ENCODE assay signal across 20 cellular contexts in genomic region chr2:16647992-16648617, GRCh38. TPM values are rescaled to one million over a fixed set of nuclear protein-coding genes. Genes with fewer than 3 reads are reported as not detected.
DNase-seq lines count a peak whose midpoint lies in the region; ATAC-seq, FAIRE-seq and TF ChIP-seq lines count a peak whose summit lies in the region.
"Had no signal": no experiment of that assay in that cellular context is flagged by ENCODE, and none has a peak within 500 bp of the region (broad histone marks: within the 10 kb centered on the region; RNA-seq: fewer than 3 reads in every experiment).

No MANE protein-coding gene starts in this region.

- H3K9me3 Mint-ChIP-seq in natural killer cell: no peaks in the 10 kb centered on the region
- no peaks in the 10 kb centered on the region for H3K9me3 Mint-ChIP-seq in natural killer cell treated with Interleukin-12 subunit alpha and Interleukin-12 subunit beta and Interleukin-15 and Interleukin-18, amount 100 ng/mL, for 72 hours

- no peak overlapping the region for H3K4me3 Mint-ChIP-seq in natural killer cell
- no peak overlapping the region for H3K4me3 Mint-ChIP-seq in natural killer cell treated with Interleukin-12 subunit alpha and Interleukin-12 subunit beta and Interleukin-15 and Interleukin-18, amount 100 ng/mL, for 72 hours
- H3K4me3 Mint-ChIP-seq: CD4-positive, CD25-positive, alpha-beta regulatory T cell had no signal

- FAIRE-seq in K562 (lab: Jason Lieb, UNC): peak; percentile 64
- FAIRE-seq: H1 had no signal

- peaks cover 79 to 86% of the 10 kb centered on the region in 2 donors for H3K4me1 Mint-ChIP-seq in natural killer cell
- H3K4me1 Mint-ChIP-seq in natural killer cell treated with Interleukin-12 subunit alpha and Interleukin-12 subunit beta and Interleukin-15 and Interleukin-18, amount 100 ng/mL, for 72 hours (ENCODE audit: low read depth in 2 of 2): peaks cover 53 to 63% of the 10 kb centered on the region in 2 donors
- H3K4me1 Mint-ChIP-seq: CD4-positive, CD25-positive, alpha-beta regulatory T cell had no signal

- no peak for DNase-seq in natural killer cell
- DNase-seq in natural killer cell treated with Interleukin-12 subunit alpha and Interleukin-12 subunit beta and Interleukin-15 and Interleukin-18, amount 100 ng/mL, for 72 hours (ENCODE audit: low spot score): no peak
- DNase-seq in K562 (ENCODE audit: extremely low read depth in 1 of 4, low spot score in 3 of 4): peak in 2 of 4 experiments; percentile 35 to 50
- peak; percentile 35 for DNase-seq in mesendoderm
- DNase-seq in NCI-H446 treated with DMSO at 0.1 percent for 48 hours (lab: John Stamatoyannopoulos, UW): no peak
- DNase-seq in HEK293T (ENCODE audit: extremely low spot score): no peak
- no peak for DNase-seq in SW480 (ENCODE audit: low spot score)
- DNase-seq: BE2C; CD4-positive, CD25-positive, alpha-beta regulatory T cell; DMS79; MM.1S; NCI-H1048; NCI-H1436; NCI-H187 treated with DMSO at 0.1 percent for 48 hours; NCI-H510A; NCI-H748 treated with DMSO at 0.1 percent for 48 hours; NK-92 treated with Interleukin-12 subunit alpha and Interleukin-12 subunit beta, amount 100 ng/mL, for 24 hours had no signal

- H3K56ac ChIP-seq in mesendoderm (ENCODE audit: low read length): no peak overlapping the region

- H3K79me1 ChIP-seq in mesendoderm (ENCODE audit: low read length): no peaks in the 10 kb centered on the region

- TF ChIP-seq RAD21 in K562 (CRISPR knock-in tag; conservative IDR thresholded peaks at IDR 0.05 in 1 of 2, IDR thresholded peaks at IDR 0.05 in 1 of 2): no peak

- no peak overlapping the region for H3K23ac ChIP-seq in mesendoderm (ENCODE audit: low read length)

- no peak overlapping the region for H3K4me2 ChIP-seq in K562 (ENCODE audit: insufficient read depth, low read length)
- no peak overlapping the region for H3K4me2 ChIP-seq in mesendoderm (ENCODE audit: low read length)

- H3K27ac Mint-ChIP-seq in natural killer cell: peak overlapping the region; percentile 26 to 93
- peak overlapping the region in 1 of 2 donors; percentile 2 for H3K27ac Mint-ChIP-seq in natural killer cell treated with Interleukin-12 subunit alpha and Interleukin-12 subunit beta and Interleukin-15 and Interleukin-18, amount 100 ng/mL, for 72 hours
- H3K27ac Mint-ChIP-seq: CD4-positive, CD25-positive, alpha-beta regulatory T cell had no signal

- POLR2A ChIA-PET in K562 (lab: Yijun Ruan, JAX): no interaction called here
- POLR2A ChIA-PET in HEK293T (lab: Yijun Ruan, JAX): no interaction called here

- CTCF ChIA-PET in K562 (lab: Yijun Ruan, JAX; ENCODE audit: low intra/inter-chr PET ratio): no interaction called here
- CTCF ChIA-PET in HEK293T (lab: Yijun Ruan, JAX): no interaction called here

- no peak overlapping the region; the same call in 1 of the 2 replicates for H2AFZ ChIP-seq in K562 (ENCODE audit: low read depth, low read length)

- TF ChIP-seq CTCF in natural killer cell (IDR thresholded peaks at IDR 0.05): no peak
- TF ChIP-seq CTCF in K562 (IDR thresholded peaks at IDR 0.05 in 2 of 3, conservative IDR thresholded peaks at IDR 0.05 in 1 of 3; ENCODE audit: insufficient read depth in 2 of 3, low read depth in 1 of 3, low read length in 3 of 3): no peak

- in situ Hi-C loops in K562 (cut with MboI): no loop called here

- H3K18ac ChIP-seq in mesendoderm (ENCODE audit: low read length): no peak overlapping the region

- H2BK120ac ChIP-seq in mesendoderm (ENCODE audit: low read depth, low read length): no peak overlapping the region

- no peak overlapping the region for H2AK5ac ChIP-seq in mesendoderm (ENCODE audit: low read length)

- no peak overlapping the region for H2BK15ac ChIP-seq in mesendoderm (replicated peaks; ENCODE audit: low read depth)

- intact Hi-C loops in natural killer cell (cut with micrococcal nuclease) (no loop called here), K562 (cut with micrococcal nuclease) (no loop called here)

- H3K36me3 Mint-ChIP-seq in natural killer cell: no peaks in the 10 kb centered on the region
- no peaks in the 10 kb centered on the region for H3K36me3 Mint-ChIP-seq in natural killer cell treated with Interleukin-12 subunit alpha and Interleukin-12 subunit beta and Interleukin-15 and Interleukin-18, amount 100 ng/mL, for 72 hours
- H3K36me3 Mint-ChIP-seq: CD4-positive, CD25-positive, alpha-beta regulatory T cell had no signal

- no peaks in the 10 kb centered on the region for H4K20me1 ChIP-seq in K562 (replicated peaks; ENCODE audit: control insufficient read depth, insufficient read depth, low read length)

- H3K9me3 ChIP-seq in K562 (replicated peaks; ENCODE audit: control insufficient read depth, insufficient read depth, low read depth, low read length): no peaks in the 10 kb centered on the region
- H3K9me3 ChIP-seq: BE2C had no signal

- no peak for TF ChIP-seq POLR2A in K562 (conservative IDR thresholded peaks at IDR 0.05)

- H3K9me1 ChIP-seq in K562 (ENCODE audit: control insufficient read depth, insufficient read depth, low read length): no peaks in the 10 kb centered on the region

- no peaks in the 10 kb centered on the region for H3K27me3 ChIP-seq in K562 (ENCODE audit: control insufficient read depth in 2 of 2, insufficient read depth in 2 of 2, low read length in 2 of 2)
- H3K27me3 ChIP-seq in mesendoderm (ENCODE audit: insufficient read depth, low read length, poor library complexity): no peaks in the 10 kb centered on the region
- H3K27me3 ChIP-seq: BE2C had no signal

- no TSS peak for BruUV-seq in K562 (replicated peaks; lab: Mats Ljungman, UMichigan)

- ATAC-seq in natural killer cell: no peak
- no peak for ATAC-seq in natural killer cell treated with Interleukin-12 subunit alpha and Interleukin-12 subunit beta and Interleukin-15 and Interleukin-18, amount 100 ng/mL, for 72 hours
- peak; percentile 61 for ATAC-seq in K562
- ATAC-seq: HCT116, Panc1 had no signal

- TF ChIP-seq EP300 in K562 (IDR thresholded peaks at IDR 0.05; ENCODE audit: low read length): no peak

- no peak overlapping the region for H4K8ac ChIP-seq in mesendoderm (ENCODE audit: low read depth, low read length)

- H3K79me2 ChIP-seq in K562 (ENCODE audit: control insufficient read depth, insufficient read depth, low read length) (no peaks in the 10 kb centered on the region), mesendoderm (ENCODE audit: control insufficient read depth, insufficient read depth, low read length) (no peaks in the 10 kb centered on the region)

- H3K27me3 Mint-ChIP-seq in natural killer cell (ENCODE audit: low read depth in 2 of 2): no peaks in the 10 kb centered on the region
- H3K27me3 Mint-ChIP-seq in natural killer cell treated with Interleukin-12 subunit alpha and Interleukin-12 subunit beta and Interleukin-15 and Interleukin-18, amount 100 ng/mL, for 72 hours: no peaks in the 10 kb centered on the region

- H3K4me1 ChIP-seq in K562 (replicated peaks in 1 of 2; ENCODE audit: control insufficient read depth in 2 of 2, insufficient read depth in 2 of 2, low read length in 2 of 2): peaks cover 7 to 64% of the 10 kb centered on the region in 2 experiments; a peak in 4 of 5 replicates
- H3K4me1 ChIP-seq in mesendoderm (ENCODE audit: control insufficient read depth, low read depth, low read length): no peaks in the 10 kb centered on the region
- H3K4me1 ChIP-seq: BE2C had no signal

- no peak overlapping the region for H4K5ac ChIP-seq in mesendoderm (ENCODE audit: low read length)

- no peak overlapping the region for H3K4ac ChIP-seq in mesendoderm (ENCODE audit: low read depth, low read length)

- H3K9ac ChIP-seq in K562 (ENCODE audit: insufficient read depth in 1 of 2, low read depth in 2 of 2, low read length in 2 of 2): no peak overlapping the region
- no peak overlapping the region for H3K9ac ChIP-seq in mesendoderm (ENCODE audit: low read length)

- 49% methylated on average over 2 of the region's 2 CpGs for WGBS in K562 (ENCODE audit: insufficient coverage, low coverage, missing lambda C conversion rate)
- no CpG with 5 or more reads among the region's 2 CpGs for WGBS in mesendoderm (ENCODE audit: extremely low coverage, insufficient coverage, low lambda C conversion rate)

- no peak overlapping the region for H3K4me3 ChIP-seq in K562
- H3K4me3 ChIP-seq in mesendoderm (ENCODE audit: low read length): no peak overlapping the region

- H3K36me3 ChIP-seq in K562 (ENCODE audit: control insufficient read depth, insufficient read depth, low read length) (no peaks in the 10 kb centered on the region), mesendoderm (ENCODE audit: control insufficient read depth, insufficient read depth, low read length) (no peaks in the 10 kb centered on the region)
- H3K36me3 ChIP-seq: BE2C had no signal

- H3K27ac ChIP-seq in K562 (ENCODE audit: extremely low read depth, low read depth, low read length) (no peak overlapping the region), mesendoderm (ENCODE audit: low read depth, low read length) (no peak overlapping the region)

- no peak overlapping the region for H2BK5ac ChIP-seq in mesendoderm (ENCODE audit: low read length)

TF ChIP-seq in K562, 482 proteins besides CTCF, POLR2A, EP300 and RAD21 (continues in another document):
- TF ChIP-seq PTBP1 (IDR thresholded peaks at IDR 0.05; ENCODE audit: low read depth, low read length): 0 out of 2 replicates have a peak, but pooled peaks have one; percentile 46

TF ChIP-seq in HEK293T, 16 proteins besides CTCF, POLR2A, EP300 and RAD21 (continues in another document):
- no peak for TF ChIP-seq SP1 (IDR thresholded peaks at IDR 0.05)

RNA-seq across cellular contexts. Expression of gene CYRIA, which starts 17.5 kb away (rescaled TPM):
- 10 to 100 TPM; 37.4 to 54.8 (median 38.5) TPM for total RNA-seq in natural killer cell
- total RNA-seq in natural killer cell treated with Interleukin-12 subunit alpha and Interleukin-12 subunit beta and Interleukin-15 and Interleukin-18, amount 100 ng/mL, for 72 hours: 10 to 100 TPM in 1 of 2 donors, 1 to 10 TPM in 1; 5.1 to 13.3 TPM
- total RNA-seq in K562 (2011; cell fraction: chromatin; rRNA removed; ENCODE audit: low replicate concordance): 0.11 and 0.46 TPM in 2 replicates
- under 0.01 TPM in 1 of 2 replicates, not detected in the other for total RNA-seq in K562 (2011; cell fraction: nucleolus; rRNA removed)
- total RNA-seq in K562 (2011; cell fraction: nucleoplasm; rRNA removed): 0.15 TPM in 1 of 2 replicates, not detected in the other
- total RNA-seq in K562 (2014; rRNA removed): 0.98 and 1.1 TPM in 2 replicates
- total RNA-seq in K562 (2014; rRNA removed; fragmentation: Illumina TruSeq; extraction: Trizol): 2.6 and 2.7 TPM in 2 replicates
- total RNA-seq in K562 (2015; rRNA removed; fragmentation: Illumina TruSeq; extraction: Trizol): 4.9 and 5.6 TPM in 2 replicates
- 2.8 and 4.9 TPM in 2 replicates for total RNA-seq in K562 (2021)
- polyA plus RNA-seq in K562 (2011; rRNA removed): 0.84 and 1.1 TPM in 2 replicates
- 0.21 and 0.47 TPM in 2 replicates for polyA plus RNA-seq in K562 (2011; cell fraction: cytosol; rRNA removed)
- 0.65 and 1.3 TPM in 2 replicates for polyA plus RNA-seq in K562 (2011; cell fraction: nucleus; rRNA removed)
- polyA plus RNA-seq in K562 (2012): 3.7 and 12.1 TPM in 2 replicates
- polyA plus RNA-seq in K562 (2014; fragmentation: Illumina TruSeq; extraction: Trizol): 2.4 and 4.0 TPM in 2 replicates
- polyA plus RNA-seq in K562 (2014; fragmentation: Nextera tagmentation; extraction: Ambion mirVana): 1 to 10 TPM; 2.8 to 3.3 TPM
- 1.3 and 3.0 TPM in 2 replicates for polyA plus RNA-seq in K562 (2014; rRNA removed)
- polyA minus RNA-seq in K562 (2011; rRNA and poly(A)+ RNA removed): 1.2 TPM in 2 replicates
- 0.36 TPM in 1 of 2 replicates, not detected in the other for polyA minus RNA-seq in K562 (2011; cell fraction: cytosol; rRNA and poly(A)+ RNA removed)
- polyA minus RNA-seq in K562 (2011; cell fraction: nucleus; rRNA and poly(A)+ RNA removed): 0.78 and 0.81 TPM in 2 replicates
- polyA plus RNA-seq in mesendoderm (2013, experiment 1 of 2): 1.4 TPM
- 1.4 TPM for polyA plus RNA-seq in mesendoderm (2013, experiment 2 of 2)
- total RNA-seq: CD4-positive, CD25-positive, alpha-beta regulatory T cell had no signal
